In genomic region chr2:45278345-45279078, GRCh38 we compare ENCODE assay signal across 1 cellular context.
TF ChIP-seq lines count a peak whose summit lies in the region.

No MANE protein-coding gene starts in this region.

TF ChIP-seq in SK-N-SH, 30 proteins besides CTCF, POLR2A, EP300 and RAD21:
- peak; percentile 89 for TF ChIP-seq TEAD4 (IDR thresholded peaks at IDR 0.05; ENCODE audit: borderline replicate concordance, insufficient read depth)
- peak; percentile 84 for TF ChIP-seq JUND (IDR thresholded peaks at IDR 0.05)
- TF ChIP-seq SIN3A (IDR thresholded peaks at IDR 0.05; ENCODE audit: borderline replicate concordance, low read depth, low read length): no peak
- no peak for TF ChIP-seq TAF1 (IDR thresholded peaks at IDR 0.05; ENCODE audit: borderline replicate concordance, low read depth, low read length)
- peak; percentile 32 for TF ChIP-seq REST (IDR thresholded peaks at IDR 0.05; ENCODE audit: low read depth, low read length)
- TF ChIP-seq SMC3 (IDR thresholded peaks at IDR 0.05; ENCODE audit: low read depth, low read length): no peak
- no peak for TF ChIP-seq RCOR1 (IDR thresholded peaks at IDR 0.05; ENCODE audit: low read length)
- TF ChIP-seq POLR2AphosphoS5 (IDR thresholded peaks at IDR 0.05; ENCODE audit: low read depth, low read length): peak; percentile 66; the same call in 1 of the 2 replicates
- TF ChIP-seq GATA2 (CRISPR knock-in tag; IDR thresholded peaks at IDR 0.05): no peak
- no peak for TF ChIP-seq CHD2 (IDR thresholded peaks at IDR 0.05; ENCODE audit: low read length, partially characterized antibody)
- TF ChIP-seq ZBTB33 (IDR thresholded peaks at IDR 0.05; ENCODE audit: borderline replicate concordance, low read depth): peak; percentile 26; the same call in 1 of the 2 replicates
- peak; percentile 62; the same call in 1 of the 2 replicates for TF ChIP-seq FOXM1 (IDR thresholded peaks at IDR 0.05; ENCODE audit: low read depth)
- TF ChIP-seq MXI1 (IDR thresholded peaks at IDR 0.05; ENCODE audit: low read depth, low read length): no peak
- TF ChIP-seq NRF1 (IDR thresholded peaks at IDR 0.05; ENCODE audit: low read depth, low read length): no peak
- no peak for TF ChIP-seq EZH2phosphoT487 (IDR thresholded peaks at IDR 0.05; ENCODE audit: borderline replicate concordance, low read depth)
- no peak for TF ChIP-seq MAX (IDR thresholded peaks at IDR 0.05; ENCODE audit: low read depth)
- TF ChIP-seq PBX3 (IDR thresholded peaks at IDR 0.05): peak; percentile 92
- no peak for TF ChIP-seq GABPA (IDR thresholded peaks at IDR 0.05; ENCODE audit: low read depth)
- no peak for TF ChIP-seq IRF3 (IDR thresholded peaks at IDR 0.05; ENCODE audit: low read depth, low read length)
- TF ChIP-seq MEF2A (IDR thresholded peaks at IDR 0.05; ENCODE audit: borderline replicate concordance, low read depth): peak; percentile 79; the same call in 1 of the 2 replicates
- peak; percentile 90 for TF ChIP-seq RXRA (IDR thresholded peaks at IDR 0.05; ENCODE audit: borderline replicate concordance, low read depth)
- TF ChIP-seq YY1 (IDR thresholded peaks at IDR 0.05; ENCODE audit: low read depth): no peak
- no peak for TF ChIP-seq RFX5 (IDR thresholded peaks at IDR 0.05; ENCODE audit: low read length)
- TF ChIP-seq USF2 (IDR thresholded peaks at IDR 0.05; ENCODE audit: borderline replicate concordance, low read depth, low read length): no peak
- TF ChIP-seq ELF1 (IDR thresholded peaks at IDR 0.05): no peak
- peak; percentile 97 for TF ChIP-seq TCF12 (IDR thresholded peaks at IDR 0.05)
- TF ChIP-seq FOSL2 (IDR thresholded peaks at IDR 0.05; ENCODE audit: borderline replicate concordance, low read depth): peak; percentile 59; the same call in 1 of the 2 replicates
- TF ChIP-seq FOXJ3 (CRISPR knock-in tag; IDR thresholded peaks at IDR 0.05): no peak
- TF ChIP-seq USF1 (IDR thresholded peaks at IDR 0.05; ENCODE audit: borderline replicate concordance, low read depth): no peak
- TF ChIP-seq NFIC (IDR thresholded peaks at IDR 0.05; ENCODE audit: borderline replicate concordance): peak; percentile 95
